Comparison of ENCODE assay signal across 23 cellular contexts in the genomic region with DNA sequence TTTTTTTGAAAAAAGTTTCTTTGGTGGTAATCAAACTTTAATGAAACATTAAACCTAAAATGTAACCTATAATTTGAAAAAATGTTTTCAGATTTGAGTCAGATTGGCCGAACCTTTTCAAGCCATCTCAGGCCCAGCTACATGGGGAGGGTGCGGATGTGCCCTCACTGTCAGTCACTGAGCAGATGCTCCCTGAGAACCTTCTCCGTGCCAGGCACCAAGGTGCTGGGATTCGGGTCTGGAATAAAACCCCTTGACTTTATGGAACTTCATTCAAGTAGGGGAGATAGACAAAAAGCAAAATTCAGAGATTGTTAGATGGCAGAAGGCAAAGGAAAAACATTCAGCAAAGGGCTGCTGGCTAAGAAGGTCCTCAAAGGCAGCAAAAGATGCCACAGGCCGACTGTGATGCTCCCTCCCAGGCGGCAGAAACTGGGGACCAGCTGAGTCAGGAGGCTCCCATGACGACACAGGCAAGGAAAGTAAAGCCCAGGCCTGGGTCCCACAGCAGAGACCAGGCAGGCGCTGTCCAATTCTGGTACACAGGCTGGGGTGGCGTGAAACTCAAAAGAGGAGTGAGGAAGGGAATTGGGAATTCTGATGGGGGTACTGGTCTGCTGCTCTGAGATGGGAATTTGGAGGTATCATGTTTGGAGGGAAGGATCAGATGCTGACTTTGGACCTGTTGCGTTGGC.
"Had no signal": no experiment of that assay in that cellular context is flagged by ENCODE, and none has a peak within 500 bp of the region (broad histone marks: within the 10 kb centered on the region; RNA-seq: fewer than 3 reads in every experiment).

No MANE protein-coding gene starts in this region.

- H3K4me1 ChIP-seq: colonic mucosa, parathyroid adenoma, testis had no signal

- ATAC-seq: gastrocnemius medialis; mucosa of descending colon; naive thymus-derived CD8-positive, alpha-beta T cell; psoas muscle; sciatic nerve; stimulated activated naive B cell treated with anti-CD40 and anti-IgM and Interleukin-4, amounts not matched to agents 10 μg/mL and 1 μg/mL and 100 μg/mL, for 72 hours; stimulated activated naive CD8-positive, alpha-beta T cell treated with anti-CD3 and anti-CD28 coated beads, Interleukin-15, amount 100 ng/mL, for 72 hours had no signal

- H3K4me1 Mint-ChIP-seq: stimulated activated naive CD8-positive, alpha-beta T cell treated with anti-CD3 and anti-CD28 coated beads, Interleukin-15, amount 100 ng/mL, for 72 hours had no signal

- H3K36me3 Mint-ChIP-seq: naive thymus-derived CD8-positive, alpha-beta T cell; stimulated activated naive B cell treated with anti-CD40 and anti-IgM and Interleukin-4, amounts not matched to agents 10 μg/mL and 1 μg/mL and 100 μg/mL, for 72 hours had no signal

- H3K4me3 Mint-ChIP-seq: naive thymus-derived CD8-positive, alpha-beta T cell; stimulated activated naive B cell treated with anti-CD40 and anti-IgM and Interleukin-4, amounts not matched to agents 10 μg/mL and 1 μg/mL and 100 μg/mL, for 72 hours; stimulated activated naive CD8-positive, alpha-beta T cell treated with anti-CD3 and anti-CD28 coated beads, Interleukin-15, amount 100 ng/mL, for 72 hours had no signal

- H3K4me3 ChIP-seq: colonic mucosa, dorsolateral prefrontal cortex, esophagus muscularis mucosa, gastrocnemius medialis, mucosa of descending colon, psoas muscle, spleen, testis had no signal

- H3K27me3 ChIP-seq: colonic mucosa, dorsolateral prefrontal cortex, esophagus muscularis mucosa, gastrocnemius medialis, spleen, testis had no signal

- H3K9me3 Mint-ChIP-seq: naive thymus-derived CD8-positive, alpha-beta T cell; stimulated activated naive B cell treated with anti-CD40 and anti-IgM and Interleukin-4, amounts not matched to agents 10 μg/mL and 1 μg/mL and 100 μg/mL, for 72 hours; stimulated activated naive CD8-positive, alpha-beta T cell treated with anti-CD3 and anti-CD28 coated beads, Interleukin-15, amount 100 ng/mL, for 72 hours had no signal

- H3K36me3 ChIP-seq: colonic mucosa, gastrocnemius medialis had no signal

- DNase-seq: cerebellar nuclear complex; colonic mucosa; effector memory CD4-positive, alpha-beta T cell; gastrocnemius medialis; glutamatergic neuron; mucosa of descending colon; naive thymus-derived CD8-positive, alpha-beta T cell; nucleus accumbens; psoas muscle; retina; spleen; stimulated activated CD4-positive, alpha-beta T cell treated with anti-CD3 and anti-CD28 coated beads, Interleukin-15, amount 100 ng/mL, for 24 hours; stimulated activated CD4-positive, alpha-beta T cell treated with anti-CD3 and anti-CD28 coated beads, Interleukin-1b, Interleukin-23, amount 100 ng/mL, for 48 hours; stimulated activated CD4-positive, alpha-beta T cell treated with anti-CD3 and anti-CD28 coated beads, Interleukin-4, amount 100 ng/mL, for 24 hours; stimulated activated naive B cell treated with anti-CD40 and anti-IgM and Interleukin-4, amounts not matched to agents 10 μg/mL and 1 μg/mL and 100 μg/mL, for 72 hours; stimulated activated naive CD8-positive, alpha-beta T cell treated with anti-CD3 and anti-CD28 coated beads, Interleukin-15, amount 100 ng/mL, for 72 hours; testis; trophoblast cell had no signal

- H3K27ac Mint-ChIP-seq: stimulated activated naive B cell treated with anti-CD40 and anti-IgM and Interleukin-4, amounts not matched to agents 10 μg/mL and 1 μg/mL and 100 μg/mL, for 72 hours had no signal

- H3K9me3 ChIP-seq: colonic mucosa, esophagus muscularis mucosa, gastrocnemius medialis, mucosa of descending colon, psoas muscle, spleen, testis had no signal

- H3K27me3 Mint-ChIP-seq: stimulated activated naive CD8-positive, alpha-beta T cell treated with anti-CD3 and anti-CD28 coated beads, Interleukin-15, amount 100 ng/mL, for 72 hours had no signal

- H3K27ac ChIP-seq: colonic mucosa, epithelial cell of prostate, esophagus muscularis mucosa, parathyroid adenoma, psoas muscle, spleen, testis had no signal
